1 cellular context compared by ENCODE assay signal in the genomic region with DNA sequence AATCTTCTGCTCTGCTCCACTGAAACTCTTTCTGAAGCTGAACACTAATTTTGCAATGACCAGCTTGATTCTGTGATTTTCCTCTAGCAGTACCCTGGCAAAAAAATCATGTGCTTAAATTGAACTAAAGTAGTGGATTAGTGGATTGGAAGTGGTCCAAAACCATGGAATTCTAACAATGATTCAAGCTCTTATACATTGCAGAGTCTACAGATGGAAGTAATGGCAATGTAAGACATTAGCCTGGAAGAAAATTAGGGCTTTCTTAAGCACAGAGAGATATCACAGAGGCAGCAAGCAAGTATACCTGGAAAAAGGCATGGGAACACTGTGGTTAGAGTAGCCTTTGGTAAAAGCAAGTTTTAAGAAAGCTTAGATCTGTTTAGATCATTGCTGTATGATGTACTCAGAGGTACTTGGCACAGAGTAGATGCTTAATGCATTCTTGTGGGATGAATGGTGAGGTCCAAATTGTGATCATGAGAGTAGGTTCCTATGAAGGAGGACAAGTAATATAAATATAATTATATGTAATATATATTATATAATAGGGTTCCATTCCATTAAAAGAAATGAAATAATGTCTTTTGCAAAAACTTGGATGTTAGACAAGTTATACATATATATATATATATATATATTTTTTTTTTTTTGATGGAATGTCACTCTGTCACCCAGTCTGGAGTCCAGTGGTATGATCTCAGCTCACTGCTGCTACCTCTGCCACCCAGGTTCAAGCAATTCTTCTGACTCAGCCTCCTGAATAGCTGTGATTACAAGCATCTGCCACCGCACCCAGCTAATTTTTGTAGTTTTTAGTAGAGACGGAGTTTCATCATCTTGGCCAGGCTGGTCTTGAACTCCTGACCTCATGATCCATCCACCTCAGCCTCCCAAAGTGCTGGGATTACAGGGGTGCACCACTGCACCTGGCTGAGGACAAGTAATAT.
TF ChIP-seq lines count a peak whose summit lies in the region.

No MANE protein-coding gene starts in this region.

TF ChIP-seq in SK-N-SH, 30 proteins besides CTCF, POLR2A, EP300 and RAD21:
- TF ChIP-seq TEAD4 (IDR thresholded peaks at IDR 0.05; ENCODE audit: borderline replicate concordance, insufficient read depth) (peak; percentile 60; the same call in 1 of the 2 replicates), RXRA (IDR thresholded peaks at IDR 0.05; ENCODE audit: borderline replicate concordance, low read depth) (peak; percentile 16; the same call in 1 of the 2 replicates), SIN3A (IDR thresholded peaks at IDR 0.05; ENCODE audit: borderline replicate concordance, low read depth, low read length) (no peak), JUND (IDR thresholded peaks at IDR 0.05) (peak; percentile 59), NFIC (IDR thresholded peaks at IDR 0.05; ENCODE audit: borderline replicate concordance) (peak; percentile 84), FOSL2 (IDR thresholded peaks at IDR 0.05; ENCODE audit: borderline replicate concordance, low read depth) (peak; percentile 27; the same call in 1 of the 2 replicates), RFX5 (IDR thresholded peaks at IDR 0.05; ENCODE audit: low read length) (no peak), TCF12 (IDR thresholded peaks at IDR 0.05) (peak; percentile 69)
TF ChIP-seq in SK-N-SH: peak in this region for 6.
